In the genomic region with DNA sequence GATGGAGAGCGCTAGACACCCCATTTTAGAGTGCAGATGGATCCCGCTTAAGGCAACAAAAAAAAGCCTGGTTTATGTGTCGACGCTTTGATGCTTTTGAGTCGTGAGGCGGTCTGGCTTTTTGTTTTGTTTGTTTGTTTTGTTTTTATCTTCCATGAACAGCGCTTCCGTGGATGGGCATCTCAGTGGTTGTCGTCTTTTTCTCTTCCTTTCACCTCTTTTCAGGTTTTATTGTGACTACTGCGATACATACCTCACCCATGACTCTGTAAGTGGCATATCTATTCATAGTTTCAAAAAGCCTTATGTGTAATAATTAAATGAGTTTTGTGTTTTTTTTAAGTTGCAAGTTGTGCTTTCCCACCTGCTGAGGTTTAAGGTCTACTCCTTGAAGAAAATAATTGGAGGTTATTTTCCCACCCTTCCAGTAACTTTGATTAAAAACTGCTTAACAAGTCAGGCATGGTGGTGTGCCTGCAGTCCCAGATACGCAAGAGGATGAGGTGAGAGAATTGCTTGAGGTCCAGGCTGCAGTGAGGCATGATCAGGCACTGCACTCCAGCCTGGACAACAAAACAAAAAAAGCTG, we compare ENCODE assay signal across 8 cellular contexts. TPM values are rescaled to one million over a fixed set of nuclear protein-coding genes. Genes with fewer than 3 reads are reported as not detected.
DNase-seq lines count a peak whose midpoint lies in the region; ATAC-seq and TF ChIP-seq lines count a peak whose summit lies in the region.

No MANE protein-coding gene starts in this region.

- ATAC-seq in HG03108 (IDR thresholded peaks at IDR 0.05; ENCODE audit: unreplicated experiment) (no peak), HG03097 (IDR thresholded peaks at IDR 0.05; ENCODE audit: low FRiP score, unreplicated experiment) (no peak)

- H3K4me2 ChIP-seq in KMS-11, result peak overlapping the region; percentile 75

- peak overlapping the region; percentile 90 for H3K9ac ChIP-seq in KMS-11

- H3K27ac ChIP-seq in 22Rv1, result peak overlapping the region; percentile 98
- peak overlapping the region; percentile 91 for H3K27ac ChIP-seq in KMS-11

- TF ChIP-seq CTCF in 22Rv1 (IDR thresholded peaks at IDR 0.05), result no peak
- TF ChIP-seq CTCF in KMS-11 (conservative IDR thresholded peaks at IDR 0.05; ENCODE audit: low read depth, low read length), result no peak

- no peaks in the 10 kb centered on the region for H3K9me3 ChIP-seq in mononuclear cell (ENCODE audit: low read depth, low read length)

- H3K4me1 ChIP-seq in KMS-11 (ENCODE audit: low read depth, poor library complexity, severe bottlenecking) (peaks cover 8% of the 10 kb centered on the region), mononuclear cell (ENCODE audit: insufficient read depth, low read length) (peaks cover 23% of the 10 kb centered on the region)

- H3K4me3 ChIP-seq in KMS-11 (IDR thresholded peaks at IDR 0.05; ENCODE audit: insufficient read depth, low read depth, low read length), result no peak overlapping the region
- H3K4me3 ChIP-seq in mononuclear cell (ENCODE audit: low read length), result peak overlapping the region; percentile 83

- no peaks in the 10 kb centered on the region; the same call in 1 of the 2 replicates for H3K36me3 ChIP-seq in KMS-11 (ENCODE audit: insufficient read depth)

- H4K20me1 ChIP-seq in KMS-11 (ENCODE audit: insufficient read depth), result no peaks in the 10 kb centered on the region

- DNase-seq in dermis blood vessel endothelial cell (peak; percentile 1), NCI-H82 treated with DMSO at 0.1 percent for 48 hours (lab: John Stamatoyannopoulos, UW; ENCODE audit: unreplicated experiment) (no peak), occipital lobe (lab: John Stamatoyannopoulos, UW) (no peak)

- peaks cover 48% of the 10 kb centered on the region for H3K79me2 ChIP-seq in KMS-11 (ENCODE audit: insufficient read depth, low read depth)

- H3K27me3 ChIP-seq in KMS-11 (ENCODE audit: insufficient read depth, low read depth) (no peaks in the 10 kb centered on the region), mononuclear cell (ENCODE audit: insufficient read depth, low read length) (no peaks in the 10 kb centered on the region)

- peak overlapping the region; percentile 98 for H2AFZ ChIP-seq in KMS-11 (ENCODE audit: low read depth)

RNA-seq across cellular contexts. Expression of gene SNRPC, which starts 0.5 kb away (rescaled TPM):
- total RNA-seq in dermis blood vessel endothelial cell (37.8 and 45.0 TPM in 2 replicates), mononuclear cell (72.4 TPM), occipital lobe (20.6 TPM)

RNA-seq across cellular contexts. Expression of gene BLTP3A, which starts 34.1 kb away (rescaled TPM):
- 9.7 and 20.2 TPM in 2 replicates for total RNA-seq in dermis blood vessel endothelial cell
- 10.4 TPM for total RNA-seq in mononuclear cell
- total RNA-seq in occipital lobe, result 6.1 TPM
